In the genomic region with DNA sequence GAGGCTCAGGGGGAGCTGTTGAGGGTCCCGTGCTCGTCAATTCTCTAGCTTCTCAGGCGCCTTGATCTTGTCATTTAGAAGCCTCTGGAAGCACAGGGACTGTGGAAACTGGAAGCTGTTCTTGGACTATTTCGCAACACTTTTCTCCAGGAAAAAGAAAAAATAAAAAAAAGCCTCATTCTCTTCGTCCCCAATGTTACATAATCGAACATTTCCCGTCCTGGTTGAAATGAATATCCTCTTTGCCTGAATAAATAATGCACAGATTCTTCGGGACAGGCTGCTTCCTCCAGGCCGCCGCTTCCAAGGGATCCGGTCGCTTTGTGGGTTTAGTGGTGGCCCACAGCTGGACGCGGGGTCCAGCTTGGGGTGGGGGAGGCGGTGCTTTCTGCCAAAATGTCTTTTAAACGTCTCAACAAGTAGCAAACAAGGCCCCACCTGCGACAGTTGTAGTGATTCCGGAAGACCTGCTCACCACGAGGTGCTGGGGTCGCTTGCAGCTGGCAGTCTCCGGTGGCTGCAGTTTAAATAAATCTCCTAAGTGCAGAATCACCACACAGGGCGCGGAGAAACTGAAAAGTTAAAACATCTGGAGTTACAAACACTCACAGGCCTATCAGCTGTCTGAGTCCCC, we compare ENCODE assay signal across 8 cellular contexts.
DNase-seq lines count a peak whose midpoint lies in the region; ATAC-seq, FAIRE-seq and TF ChIP-seq lines count a peak whose summit lies in the region.

No MANE protein-coding gene starts in this region.

- no peak for TF ChIP-seq EP300 in Ishikawa (IDR thresholded peaks at IDR 0.05; ENCODE audit: borderline replicate concordance)

- H3K9ac ChIP-seq in BLaER1, result peak overlapping the region; percentile 59

- no peaks in the 10 kb centered on the region for H3K9me3 ChIP-seq in BLaER1
- H3K9me3 ChIP-seq in pancreas, result no peaks in the 10 kb centered on the region

- H3K4me3 ChIP-seq in BLaER1, result peak overlapping the region; percentile 44
- H3K4me3 ChIP-seq in pancreas, result no peak overlapping the region

- no peak for TF ChIP-seq CTCF in pancreas (IDR thresholded peaks at IDR 0.05)

- WGBS in pancreas, 2 donors, result 52 to 53% methylated on average over 23 of the region's 23 CpGs

- H3K4me1 ChIP-seq in BLaER1, result peaks cover 23% of the 10 kb centered on the region
- peaks cover 0 to 4% (median 0%) of the 10 kb centered on the region in 3 donors for H3K4me1 ChIP-seq in pancreas

- no peak for FAIRE-seq in pancreas (lab: Jason Lieb, UNC)

- peak overlapping the region; percentile 78 for H3K4me2 ChIP-seq in BLaER1

- no peaks in the 10 kb centered on the region for H4K20me1 ChIP-seq in BLaER1

- H3K27me3 ChIP-seq in BLaER1 (no peaks in the 10 kb centered on the region), pancreas (no peaks in the 10 kb centered on the region)

- intact Hi-C loops in pancreas (cut with DNase I), result no loop called here

- ATAC-seq in pancreas, result peak in 3 of 4 donors; percentile 11 to 41 (median 38)
- no peak for ATAC-seq in GM18873 (IDR thresholded peaks at IDR 0.05; ENCODE audit: low FRiP score, unreplicated experiment)
- ATAC-seq in HG02763 (IDR thresholded peaks at IDR 0.05; ENCODE audit: unreplicated experiment), result no peak
- no peak for ATAC-seq in HG02884 (IDR thresholded peaks at IDR 0.05; ENCODE audit: unreplicated experiment)

- DNase-seq in fibroblast of peridontal ligament (ENCODE audit: extremely low read depth) (peak; percentile 74), pancreas (no peak), middle frontal gyrus (ENCODE audit: extremely low spot score, low spot score) (no peak)

- H3K27ac ChIP-seq in BLaER1, result peak overlapping the region; percentile 55
- no peak overlapping the region for H3K27ac ChIP-seq in pancreas

- no peak for TF ChIP-seq RAD21 in Ishikawa (IDR thresholded peaks at IDR 0.05; ENCODE audit: low read depth)

- no peaks in the 10 kb centered on the region for H3K36me3 ChIP-seq in BLaER1
- no peaks in the 10 kb centered on the region for H3K36me3 ChIP-seq in pancreas

TF ChIP-seq in Ishikawa, 13 proteins besides CTCF, POLR2A, EP300 and RAD21:
- TF ChIP-seq CREB1 (IDR thresholded peaks at IDR 0.05; ENCODE audit: low read depth) (no peak), TCF12 (IDR thresholded peaks at IDR 0.05; ENCODE audit: low read depth) (no peak), ZBTB7A (IDR thresholded peaks at IDR 0.05; ENCODE audit: low read depth) (0 out of 2 replicates have a peak, but pooled peaks have one; percentile 86), FOXM1 (IDR thresholded peaks at IDR 0.05; ENCODE audit: borderline replicate concordance, low read depth) (no peak), MAX (IDR thresholded peaks at IDR 0.05) (peak; percentile 65), CEBPB (IDR thresholded peaks at IDR 0.05) (peak; percentile 96), TEAD4 (IDR thresholded peaks at IDR 0.05) (no peak), TAF1 (IDR thresholded peaks at IDR 0.05; ENCODE audit: low read depth) (no peak), YY1 (IDR thresholded peaks at IDR 0.05; ENCODE audit: low read depth) (no peak), EGR1 (IDR thresholded peaks at IDR 0.05) (no peak), NFIC (IDR thresholded peaks at IDR 0.05) (no peak)
- TF ChIP-seq, protein P1, sequence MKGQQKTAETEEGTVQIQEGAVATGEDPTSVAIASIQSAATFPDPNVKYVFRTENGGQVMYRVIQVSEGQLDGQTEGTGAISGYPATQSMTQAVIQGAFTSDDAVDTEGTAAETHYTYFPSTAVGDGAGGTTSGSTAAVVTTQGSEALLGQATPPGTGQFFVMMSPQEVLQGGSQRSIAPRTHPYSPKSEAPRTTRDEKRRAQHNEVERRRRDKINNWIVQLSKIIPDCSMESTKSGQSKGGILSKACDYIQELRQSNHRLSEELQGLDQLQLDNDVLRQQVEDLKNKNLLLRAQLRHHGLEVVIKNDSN (IDR thresholded peaks at IDR 0.05), result no peak
- TF ChIP-seq, protein P2, sequence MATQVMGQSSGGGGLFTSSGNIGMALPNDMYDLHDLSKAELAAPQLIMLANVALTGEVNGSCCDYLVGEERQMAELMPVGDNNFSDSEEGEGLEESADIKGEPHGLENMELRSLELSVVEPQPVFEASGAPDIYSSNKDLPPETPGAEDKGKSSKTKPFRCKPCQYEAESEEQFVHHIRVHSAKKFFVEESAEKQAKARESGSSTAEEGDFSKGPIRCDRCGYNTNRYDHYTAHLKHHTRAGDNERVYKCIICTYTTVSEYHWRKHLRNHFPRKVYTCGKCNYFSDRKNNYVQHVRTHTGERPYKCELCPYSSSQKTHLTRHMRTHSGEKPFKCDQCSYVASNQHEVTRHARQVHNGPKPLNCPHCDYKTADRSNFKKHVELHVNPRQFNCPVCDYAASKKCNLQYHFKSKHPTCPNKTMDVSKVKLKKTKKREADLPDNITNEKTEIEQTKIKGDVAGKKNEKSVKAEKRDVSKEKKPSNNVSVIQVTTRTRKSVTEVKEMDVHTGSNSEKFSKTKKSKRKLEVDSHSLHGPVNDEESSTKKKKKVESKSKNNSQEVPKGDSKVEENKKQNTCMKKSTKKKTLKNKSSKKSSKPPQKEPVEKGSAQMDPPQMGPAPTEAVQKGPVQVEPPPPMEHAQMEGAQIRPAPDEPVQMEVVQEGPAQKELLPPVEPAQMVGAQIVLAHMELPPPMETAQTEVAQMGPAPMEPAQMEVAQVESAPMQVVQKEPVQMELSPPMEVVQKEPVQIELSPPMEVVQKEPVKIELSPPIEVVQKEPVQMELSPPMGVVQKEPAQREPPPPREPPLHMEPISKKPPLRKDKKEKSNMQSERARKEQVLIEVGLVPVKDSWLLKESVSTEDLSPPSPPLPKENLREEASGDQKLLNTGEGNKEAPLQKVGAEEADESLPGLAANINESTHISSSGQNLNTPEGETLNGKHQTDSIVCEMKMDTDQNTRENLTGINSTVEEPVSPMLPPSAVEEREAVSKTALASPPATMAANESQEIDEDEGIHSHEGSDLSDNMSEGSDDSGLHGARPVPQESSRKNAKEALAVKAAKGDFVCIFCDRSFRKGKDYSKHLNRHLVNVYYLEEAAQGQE (IDR thresholded peaks at IDR 0.05; ENCODE audit: low read depth), result no peak
TF ChIP-seq in Ishikawa: peak in this region for 3.

Comparison
In these comparisons a context has a peak if more than half of its experiments do, and no peak if none do; other contexts are left out.
1. ATAC-seq: peak in pancreas (3 of 4); none in GM18873 (single experiment), HG02763 (single experiment) and HG02884 (single experiment).